Comparison of ENCODE assay signal across 7 cellular contexts in genomic region chr2:87284476-87284772, GRCh38.
DNase-seq lines count a peak whose midpoint lies in the region; ATAC-seq, FAIRE-seq and TF ChIP-seq lines count a peak whose summit lies in the region.
"Not testable (repeated sequence)": the region's sequence is repeated elsewhere in the genome, so short reads cannot be mapped to it uniquely, and the experiment has no call there.

No MANE protein-coding gene starts in this region.

- not testable (repeated sequence) for H3K4me1 ChIP-seq in GM23338 (ENCODE audit: insufficient read depth); Panc1 (ENCODE audit: control insufficient read depth, insufficient read depth, low read length); H1 (replicated peaks in 1 of 4; ENCODE audit: control insufficient read depth in 3 of 4, insufficient read depth in 4 of 4, low read length in 3 of 4); HepG2 (ENCODE audit: insufficient read depth, low read length)

- no CpG with 5 or more reads among the region's 9 CpGs for WGBS in H1 (ENCODE audit: extremely low coverage in 1 of 2, insufficient coverage in 1 of 2, insufficient read length in 1 of 2, insufficient replicate concordance in 2 of 2, low coverage in 1 of 2, low lambda C conversion rate in 2 of 2, missing lambda C conversion rate in 1 of 2), 2 experiments
- no CpG with 5 or more reads among the region's 9 CpGs for WGBS in HepG2 (ENCODE audit: low lambda C conversion rate)

- not testable (repeated sequence) for H2BK5ac ChIP-seq in H1 (ENCODE audit: low read depth, low read length)

- not testable (repeated sequence) for H3K79me2 ChIP-seq in GM23338 (replicated peaks; ENCODE audit: insufficient read depth); H1 (ENCODE audit: control insufficient read depth in 1 of 2, insufficient read depth in 2 of 2, low read length in 2 of 2); HepG2 (ENCODE audit: insufficient read depth, low read length)

- H3K9me3 Mint-ChIP-seq in GM23338, WTC11: not testable (repeated sequence)

- H3K4me1 Mint-ChIP-seq in GM23338, WTC11: not testable (repeated sequence)

- H2AK5ac ChIP-seq in H1 (ENCODE audit: low read depth, low read length) = not testable (repeated sequence)

- H3K27me3 ChIP-seq in GM23338 (ENCODE audit: insufficient read depth); Panc1 (ENCODE audit: control insufficient read depth, insufficient read depth, low read length); H1 (replicated peaks in 1 of 4; ENCODE audit: control insufficient read depth in 3 of 4, extremely low read depth in 1 of 4, insufficient read depth in 3 of 4, low read length in 3 of 4); HepG2 (ENCODE audit: control insufficient read depth in 1 of 2, insufficient read depth in 2 of 2, low read length in 2 of 2): not testable (repeated sequence)

- TF ChIP-seq EP300 in H1 (IDR thresholded peaks at IDR 0.05; ENCODE audit: borderline replicate concordance in 1 of 2, low read depth in 2 of 2, low read length in 2 of 2); HepG2 (IDR thresholded peaks at IDR 0.05; ENCODE audit: low read depth in 2 of 2, low read length in 2 of 2); HepG2 (CRISPR knock-in tag; IDR thresholded peaks at IDR 0.05; ENCODE audit: borderline replicate concordance): not testable (repeated sequence)

- H3K9me2 ChIP-seq in GM23338 (ENCODE audit: insufficient read depth) = not testable (repeated sequence)

- not testable (repeated sequence) for H3K4ac ChIP-seq in H1 (replicated peaks; ENCODE audit: insufficient read length, low read depth, low read length)

- ATAC-seq in GM23338 = peak; percentile 44; the same call in 2 of the 3 replicates
- ATAC-seq in Panc1 = peak; percentile 64; the same call in 1 of the 2 replicates
- peak; percentile 54; the same call in 1 of the 2 replicates for ATAC-seq in WTC11
- ATAC-seq in HepG2 = peak; percentile 25; the same call in 1 of the 3 replicates

- H3K23ac ChIP-seq in H1 (ENCODE audit: insufficient read length) = not testable (repeated sequence)

- H3K4me3 ChIP-seq in GM23338; Panc1 (ENCODE audit: low read depth in 2 of 2, low read length in 2 of 2); H1 (ENCODE audit: extremely low read depth in 1 of 4, insufficient read depth in 2 of 4, low read depth in 3 of 4, low read length in 4 of 4); HepG2 (replicated peaks in 1 of 3; ENCODE audit: insufficient read depth in 1 of 3, low read depth in 2 of 3, low read length in 3 of 3): not testable (repeated sequence)

- H3K27me3 Mint-ChIP-seq in GM23338 (ENCODE audit: insufficient read depth, low read depth, poor library complexity); WTC11 (ENCODE audit: low read depth): not testable (repeated sequence)

- not testable (repeated sequence) for H3K56ac ChIP-seq in H1 (replicated peaks; ENCODE audit: insufficient read length, low read depth, low read length)

- not testable (repeated sequence) for H2BK15ac ChIP-seq in H1 (ENCODE audit: low read length)

- H2BK12ac ChIP-seq in H1 (ENCODE audit: low read depth, low read length) = 0 out of 2 replicates have a peak overlapping the region, but pooled peaks have one; percentile 39

- TF ChIP-seq RAD21 in H1 (IDR thresholded peaks at IDR 0.05 in 1 of 2, conservative IDR thresholded peaks at IDR 0.05 in 1 of 2; ENCODE audit: low read depth in 2 of 2, low read length in 2 of 2); HepG2 (CRISPR knock-in tag; IDR thresholded peaks at IDR 0.05): not testable (repeated sequence)

- H3K14ac ChIP-seq in H1 (ENCODE audit: insufficient read length) = not testable (repeated sequence)

- H3K9me3 ChIP-seq in Panc1 (ENCODE audit: control insufficient read depth, insufficient read depth, low read depth, low read length); H1 (ENCODE audit: insufficient read depth in 2 of 2, low read depth in 1 of 2, low read length in 1 of 2); HepG2 (ENCODE audit: low read length): not testable (repeated sequence)

- not testable (repeated sequence) for H3K36me3 ChIP-seq in GM23338 (ENCODE audit: insufficient read depth); Panc1 (ENCODE audit: control insufficient read depth, insufficient read depth, low read length); H1 (ENCODE audit: control insufficient read depth in 2 of 4, insufficient read depth in 4 of 4, low read length in 3 of 4); HepG2 (replicated peaks in 1 of 2; ENCODE audit: control insufficient read depth in 1 of 2, insufficient read depth in 2 of 2, low read length in 2 of 2)

- H3K27ac ChIP-seq in GM23338 (ENCODE audit: low read depth); Panc1 (ENCODE audit: low read length); H1 (ENCODE audit: low read depth, low read length); HepG2 (ENCODE audit: extremely low read length, insufficient read depth, low read length): not testable (repeated sequence)

- H3K27ac Mint-ChIP-seq in GM23338, WTC11: not testable (repeated sequence)

- not testable (repeated sequence) for BruUV-seq in Panc1 (replicated peaks; lab: Mats Ljungman, UMichigan); HepG2 (replicated peaks; lab: Mats Ljungman, UMichigan)

- CTCF ChIA-PET in Panc1 (lab: Charles Lee); WTC11 (lab: Charles Lee); H1 (lab: Charles Lee; ENCODE audit: partially characterized antibody); HepG2 (lab: Yijun Ruan, JAX; ENCODE audit: low intra/inter-chr PET ratio, low total read pairs): not testable (repeated sequence)

- not testable (repeated sequence) for H4K91ac ChIP-seq in H1 (replicated peaks; ENCODE audit: insufficient read length, low read length)

- not testable (repeated sequence) for H4K5ac ChIP-seq in H1 (ENCODE audit: insufficient read length, low read depth, low read length)

- not testable (repeated sequence) for H3F3A ChIP-seq in GM23338 (replicated peaks; ENCODE audit: low read depth)

- in situ Hi-C loops in Panc1 (cut with HindIII; ENCODE audit: low pct_unique_long_range_greater_than_20kb, low sequenced_read_pairs); HepG2 (cut with HindIII; ENCODE audit: extremely low pct_ligation_motif_present, low pct_unique_long_range_greater_than_20kb): not testable (repeated sequence)

- FAIRE-seq in HTR-8/SVneo (lab: Jason Lieb, UNC) (peak; percentile 68), urothelium cell line (lab: Jason Lieb, UNC) (peak; percentile 58)
- not testable (repeated sequence) for FAIRE-seq in H1 (lab: Jason Lieb, UNC); HepG2 (lab: Jason Lieb, UNC)

- not testable (repeated sequence) for H3K4me2 ChIP-seq in GM23338; HepG2 (ENCODE audit: low read depth, low read length)
- peak overlapping the region in 1 of 2 experiments; percentile 34; a peak in 2 of 4 replicates for H3K4me2 ChIP-seq in H1 (ENCODE audit: insufficient read depth in 1 of 2, low read depth in 2 of 2, low read length in 2 of 2)

- not testable (repeated sequence) for H4K8ac ChIP-seq in H1 (ENCODE audit: extremely low read depth, insufficient read depth, low read length)

- H4K20me1 ChIP-seq in GM23338 (replicated peaks; ENCODE audit: insufficient read depth); H1 (replicated peaks in 1 of 2; ENCODE audit: control insufficient read depth in 1 of 2, insufficient read depth in 2 of 2, low read length in 2 of 2); HepG2 (ENCODE audit: insufficient read depth, low read length): not testable (repeated sequence)

- H3K4me3 Mint-ChIP-seq in GM23338, WTC11: not testable (repeated sequence)

- not testable (repeated sequence) for H2AFZ ChIP-seq in GM23338; HepG2 (ENCODE audit: low read length)
- H2AFZ ChIP-seq in H1 (ENCODE audit: low read length) = 0 out of 2 replicates have a peak overlapping the region, but pooled peaks have one; percentile 81

- intact Hi-C loops in Panc1 (cut with micrococcal nuclease; ENCODE audit: unreplicated experiment); HepG2 (cut with micrococcal nuclease; ENCODE audit: unreplicated experiment): not testable (repeated sequence)

- not testable (repeated sequence) for H3K9ac ChIP-seq in H1 (replicated peaks in 1 of 4; ENCODE audit: extremely low read depth in 1 of 4, low read depth in 3 of 4, low read length in 3 of 4); HepG2 (ENCODE audit: insufficient read depth, low read depth, low read length)

- not testable (repeated sequence) for H3K23me2 ChIP-seq in H1 (ENCODE audit: low read depth, low read length)

- H2BK20ac ChIP-seq in H1 (ENCODE audit: low read length) = not testable (repeated sequence)

- not testable (repeated sequence) for DNase-seq in GM23338 (ENCODE audit: low spot score); HTR-8/SVneo (ENCODE audit: insufficient read length, low spot score); Panc1 (ENCODE audit: low read depth, low spot score); WTC11 (ENCODE audit: low spot score); H1 (ENCODE audit: low read depth in 1 of 2, low spot score in 2 of 2); HepG2 (ENCODE audit: low spot score); urothelium cell line (ENCODE audit: low spot score)

- not testable (repeated sequence) for H3K18ac ChIP-seq in H1 (ENCODE audit: extremely low read depth, low read length)

- not testable (repeated sequence) for H3K36me3 Mint-ChIP-seq in GM23338 (ENCODE audit: low read depth); WTC11

- H2BK120ac ChIP-seq in H1 (replicated peaks; ENCODE audit: low read depth, low read length) = not testable (repeated sequence)

- POLR2A ChIA-PET in Panc1 (lab: Charles Lee); WTC11 (lab: Charles Lee); H1 (lab: Charles Lee; ENCODE audit: partially characterized antibody); HepG2 (lab: Yijun Ruan, JAX): not testable (repeated sequence)

- not testable (repeated sequence) for H3K79me1 ChIP-seq in H1 (ENCODE audit: low read depth, low read length)

- TF ChIP-seq POLR2A in H1 (IDR thresholded peaks at IDR 0.05; ENCODE audit: control extremely low read depth in 1 of 2, low read depth in 2 of 2, low read length in 2 of 2); HepG2 (IDR thresholded peaks at IDR 0.05; ENCODE audit: insufficient read depth in 1 of 2, low read depth in 2 of 2, low read length in 2 of 2): not testable (repeated sequence)

- TF ChIP-seq CTCF in GM23338 (conservative IDR thresholded peaks at IDR 0.05; ENCODE audit: low read depth in 2 of 2); Panc1 (IDR thresholded peaks at IDR 0.05); WTC11 (IDR thresholded peaks at IDR 0.05); H1 (IDR thresholded peaks at IDR 0.05; ENCODE audit: control extremely low read depth in 1 of 3, insufficient read depth in 1 of 3, low read depth in 1 of 3, low read length in 3 of 3); HepG2 (CRISPR knock-in tag; IDR thresholded peaks at IDR 0.05): not testable (repeated sequence)
